17 cellular contexts compared by ENCODE assay signal in genomic region chr4:3861720-3862639, GRCh38.
DNase-seq lines count a peak whose midpoint lies in the region; TF ChIP-seq lines count a peak whose summit lies in the region.
"Had no signal": no experiment of that assay in that cellular context is flagged by ENCODE, and none has a peak within 500 bp of the region (broad histone marks: within the 10 kb centered on the region; RNA-seq: fewer than 3 reads in every experiment).

No MANE protein-coding gene starts in this region.

- H3K36me3 Mint-ChIP-seq in neural progenitor cell: no peaks in the 10 kb centered on the region

- peaks cover 9% of the 10 kb centered on the region for H3K4me1 Mint-ChIP-seq in neural progenitor cell

- peak; percentile 10 for DNase-seq in dermis blood vessel endothelial cell
- DNase-seq in neural progenitor cell (ENCODE audit: low spot score): no peak
- no peak for DNase-seq in suprapubic skin (ENCODE audit: low spot score in 2 of 2)
- DNase-seq in activated CD8-positive, alpha-beta memory T cell treated with anti-CD3 and anti-CD28 coated beads for 24 hours: no peak
- no peak for DNase-seq in GM13976 (ENCODE audit: low spot score)
- DNase-seq in NCI-H2227 treated with DMSO at 0.1 percent for 48 hours (lab: John Stamatoyannopoulos, UW): no peak
- DNase-seq: DMS 273 treated with DMSO at 0.1 percent for 48 hours, GF-D8, GM23248, KG1, NCI-H1048, NCI-H2081 treated with DMSO at 0.1 percent for 48 hours, NCI-H510A treated with DMSO at 0.1 percent for 48 hours, NCI-H82 had no signal

- WGBS in suprapubic skin: 55% methylated on average over 14 of the region's 14 CpGs

- in situ Hi-C loops in GM13976 (cut with MboI; ENCODE audit: low sequenced_read_pairs, unreplicated experiment): no loop called here

- H3K9me3 ChIP-seq in BLaER1 treated with 17β-estradiol and CSF1 and Interleukin-3, amounts not matched to agents 10 nM and 100 nM (replicated peaks in 1 of 11): no peaks in the 10 kb centered on the region; a peak in 1 of 22 replicates
- H3K9me3 ChIP-seq in HUES48 (ENCODE audit: control insufficient read depth, insufficient read depth, low read length) (no peaks in the 10 kb centered on the region), neural progenitor cell (ENCODE audit: low read depth) (no peaks in the 10 kb centered on the region), suprapubic skin (no peaks in the 10 kb centered on the region)

- H3K4me2 ChIP-seq in BLaER1 treated with 17β-estradiol and CSF1 and Interleukin-3, amounts not matched to agents 10 nM and 100 nM: peak overlapping the region; percentile 57 to 92 (median 78)
- peak overlapping the region; percentile 73 for H3K4me2 ChIP-seq in neural progenitor cell

- no peaks in the 10 kb centered on the region for H3K79me2 ChIP-seq in neural progenitor cell (ENCODE audit: low read depth)

- peaks cover 0 to 37% (median 0%) of the 10 kb centered on the region in 11 experiments; a peak in 5 of 22 replicates for H4K20me1 ChIP-seq in BLaER1 treated with 17β-estradiol and CSF1 and Interleukin-3, amounts not matched to agents 10 nM and 100 nM
- H4K20me1 ChIP-seq in neural progenitor cell (ENCODE audit: low read depth): no peaks in the 10 kb centered on the region

- peaks cover 7 to 30% (median 18%) of the 10 kb centered on the region in 10 experiments; a peak in 18 of 20 replicates for H3K4me1 ChIP-seq in BLaER1 treated with 17β-estradiol and CSF1 and Interleukin-3, amounts not matched to agents 10 nM and 100 nM
- H3K4me1 ChIP-seq in HUES48 (ENCODE audit: control insufficient read depth, insufficient read depth, low read length): peaks cover 7% of the 10 kb centered on the region
- H3K4me1 ChIP-seq in neural progenitor cell: peaks cover 20% of the 10 kb centered on the region
- H3K4me1 ChIP-seq in suprapubic skin: peaks cover 3% of the 10 kb centered on the region

- peaks cover 6% of the 10 kb centered on the region for H3F3A ChIP-seq in neural progenitor cell (ENCODE audit: low read depth)

- no peak overlapping the region for H2AFZ ChIP-seq in neural progenitor cell (replicated peaks)
- H2AFZ ChIP-seq: GM23248 had no signal

- no peak for TF ChIP-seq POLR2A in suprapubic skin (IDR thresholded peaks at IDR 0.05)

- H3K9me3 Mint-ChIP-seq in neural progenitor cell: no peaks in the 10 kb centered on the region

- no peak for TF ChIP-seq EP300 in suprapubic skin (IDR thresholded peaks at IDR 0.05)

- H3K4me3 ChIP-seq in BLaER1 treated with 17β-estradiol and CSF1 and Interleukin-3, amounts not matched to agents 10 nM and 100 nM: peak overlapping the region in 1 of 10 experiments; percentile 25; a peak in 1 of 20 replicates
- peak overlapping the region; percentile 46 for H3K4me3 ChIP-seq in HUES48 (ENCODE audit: low read depth, low read length)
- H3K4me3 ChIP-seq in neural progenitor cell: peak overlapping the region; percentile 28
- no peak overlapping the region for H3K4me3 ChIP-seq in suprapubic skin
- H3K4me3 ChIP-seq: GM23248 had no signal

- peak overlapping the region in 1 of 11 experiments; percentile 6; a peak in 1 of 22 replicates for H3K27ac ChIP-seq in BLaER1 treated with 17β-estradiol and CSF1 and Interleukin-3, amounts not matched to agents 10 nM and 100 nM
- no peak overlapping the region for H3K27ac ChIP-seq in HUES48 (ENCODE audit: low read depth, low read length)
- H3K27ac ChIP-seq in neural progenitor cell: no peak overlapping the region
- H3K27ac ChIP-seq in suprapubic skin: no peak overlapping the region
- H3K27ac ChIP-seq: C4-2B, GM23248 had no signal

- H3K27me3 Mint-ChIP-seq in neural progenitor cell (ENCODE audit: insufficient read depth, low read depth): peaks cover 7% of the 10 kb centered on the region

- TF ChIP-seq CTCF in neural progenitor cell (IDR thresholded peaks at IDR 0.05): no peak
- no peak for TF ChIP-seq CTCF in suprapubic skin (IDR thresholded peaks at IDR 0.05)
- no peak for TF ChIP-seq CTCF in GM13976 (IDR thresholded peaks at IDR 0.05; ENCODE audit: borderline replicate concordance, control extremely low read depth, extremely low read depth, insufficient read depth, missing control alignments)

- H3K36me3 ChIP-seq in BLaER1 treated with 17β-estradiol and CSF1 and Interleukin-3, amounts not matched to agents 10 nM and 100 nM: no peaks in the 10 kb centered on the region
- H3K36me3 ChIP-seq in HUES48 (ENCODE audit: control insufficient read depth, insufficient read depth, low read length) (no peaks in the 10 kb centered on the region), neural progenitor cell (no peaks in the 10 kb centered on the region), suprapubic skin (no peaks in the 10 kb centered on the region)

- H3K27ac Mint-ChIP-seq in neural progenitor cell: no peak overlapping the region

- no peaks in the 10 kb centered on the region for H3K27me3 ChIP-seq in BLaER1 treated with 17β-estradiol and CSF1 and Interleukin-3, amounts not matched to agents 10 nM and 100 nM
- no peaks in the 10 kb centered on the region for H3K27me3 ChIP-seq in HUES48 (ENCODE audit: control insufficient read depth, insufficient read depth, low read length)
- H3K27me3 ChIP-seq in neural progenitor cell: peaks cover 10% of the 10 kb centered on the region
- H3K27me3 ChIP-seq in suprapubic skin: peaks cover 84% of the 10 kb centered on the region

- no peak overlapping the region for H3K4me3 Mint-ChIP-seq in neural progenitor cell

- peak overlapping the region in 3 of 11 experiments; percentile 43 to 44 (median 44); a peak in 4 of 22 replicates for H3K9ac ChIP-seq in BLaER1 treated with 17β-estradiol and CSF1 and Interleukin-3, amounts not matched to agents 10 nM and 100 nM
- H3K9ac ChIP-seq in HUES48 (ENCODE audit: low read depth, low read length) (no peak overlapping the region), neural progenitor cell (no peak overlapping the region)
- H3K9ac ChIP-seq: GM23248 had no signal
